Comparison of ENCODE assay signal across 8 cellular contexts in genomic region chr6:21595951-21596378, GRCh38. TPM values are rescaled to one million over a fixed set of nuclear protein-coding genes. Genes with fewer than 3 reads are reported as not detected.
DNase-seq lines count a peak whose midpoint lies in the region; ATAC-seq and TF ChIP-seq lines count a peak whose summit lies in the region.

No MANE protein-coding gene starts in this region.

- peak overlapping the region; percentile 93 for H3K4me3 Mint-ChIP-seq in activated B cell treated with CpG ODN at 0.5 μM for 24 hours
- H3K4me3 Mint-ChIP-seq in stimulated activated effector memory CD8-positive, alpha-beta T cell treated with anti-CD3 and anti-CD28 coated beads, Interleukin-12 subunit alpha, Interleukin-12 subunit beta, amount 100 ng/mL, for 72 hours, result no peak overlapping the region

- peaks cover 6% of the 10 kb centered on the region for H3K36me3 Mint-ChIP-seq in activated B cell treated with CpG ODN at 0.5 μM for 24 hours (ENCODE audit: low read depth)
- peaks cover 20% of the 10 kb centered on the region for H3K36me3 Mint-ChIP-seq in stimulated activated effector memory CD8-positive, alpha-beta T cell treated with anti-CD3 and anti-CD28 coated beads, Interleukin-12 subunit alpha, Interleukin-12 subunit beta, amount 100 ng/mL, for 72 hours

- peak overlapping the region; percentile 79 for H3K27ac Mint-ChIP-seq in activated B cell treated with CpG ODN at 0.5 μM for 24 hours
- H3K27ac Mint-ChIP-seq in stimulated activated effector memory CD8-positive, alpha-beta T cell treated with anti-CD3 and anti-CD28 coated beads, Interleukin-12 subunit alpha, Interleukin-12 subunit beta, amount 100 ng/mL, for 72 hours, result peak overlapping the region; percentile 74

- intact Hi-C loops in heart right ventricle (cut with DNase I) (loop anchor here in 9 of 10 donors (2.0 to 10.0 kb wide), 20 partner anchors 69 to 1851 kb away; partner anchors contain the start of gene E2F3 (in 1 of the 9)), Right ventricle myocardium inferior (cut with DNase I) (loop anchor here (2.0 to 10.0 kb wide), 7 partner anchors 149 to 1849 kb away; no protein-coding TSS in a partner anchor), activated B cell treated with CpG ODN at 0.5 μM for 24 hours (cut with micrococcal nuclease) (loop anchor here (1.0 to 10.0 kb wide), 6 partner anchors 9 to 1301 kb away; no protein-coding TSS in a partner anchor)

- no peaks in the 10 kb centered on the region for H3K9me3 ChIP-seq in heart right ventricle

- 0 to 1% methylated on average over 28 of the region's 28 CpGs for WGBS in heart right ventricle, 2 donors

- DNase-seq in heart right ventricle (peak; percentile 20 to 23), Right ventricle myocardium inferior (ENCODE audit: missing footprints) (no peak), activated B cell treated with CpG ODN at 0.5 μM for 24 hours (peak; percentile 22), OCI-M2 (lab: John Stamatoyannopoulos, UW; ENCODE audit: unreplicated experiment) (no peak)
- DNase-seq in stimulated activated effector memory CD8-positive, alpha-beta T cell treated with anti-CD3 and anti-CD28 coated beads, Interleukin-12 subunit alpha, Interleukin-12 subunit beta, amount 100 ng/mL, for 72 hours (ENCODE audit: low spot score in 2 of 2), result no peak

- ATAC-seq in heart right ventricle (no peak), Right ventricle myocardium inferior (no peak), activated B cell treated with CpG ODN at 0.5 μM for 24 hours (ENCODE audit: low read depth) (no peak), HG02759 (IDR thresholded peaks at IDR 0.05; ENCODE audit: unreplicated experiment) (no peak), GM21576 (IDR thresholded peaks at IDR 0.05; ENCODE audit: unreplicated experiment) (no peak)
- ATAC-seq in stimulated activated effector memory CD8-positive, alpha-beta T cell treated with anti-CD3 and anti-CD28 coated beads, Interleukin-12 subunit alpha, Interleukin-12 subunit beta, amount 100 ng/mL, for 72 hours, result no peak

- POLR2A ChIA-PET in activated B cell treated with CpG ODN at 0.5 μM for 24 hours (lab: Charles Lee), result interaction anchor here (1.3 kb wide), 1 partner anchor 8 kb away, joined by 5 read pairs; no protein-coding TSS in a partner anchor

- no peaks in the 10 kb centered on the region for H3K9me3 Mint-ChIP-seq in activated B cell treated with CpG ODN at 0.5 μM for 24 hours
- H3K9me3 Mint-ChIP-seq in stimulated activated effector memory CD8-positive, alpha-beta T cell treated with anti-CD3 and anti-CD28 coated beads, Interleukin-12 subunit alpha, Interleukin-12 subunit beta, amount 100 ng/mL, for 72 hours, result no peaks in the 10 kb centered on the region

- H3K4me1 Mint-ChIP-seq in activated B cell treated with CpG ODN at 0.5 μM for 24 hours, result peaks cover 34% of the 10 kb centered on the region
- H3K4me1 Mint-ChIP-seq in stimulated activated effector memory CD8-positive, alpha-beta T cell treated with anti-CD3 and anti-CD28 coated beads, Interleukin-12 subunit alpha, Interleukin-12 subunit beta, amount 100 ng/mL, for 72 hours, result peaks cover 25% of the 10 kb centered on the region

- no peaks in the 10 kb centered on the region for H3K27me3 ChIP-seq in heart right ventricle

- H3K4me3 ChIP-seq in heart right ventricle (peak overlapping the region; percentile 48 to 88 (median 80)), iPS-11a (ENCODE audit: low read depth, low read length) (peak overlapping the region; percentile 98)

- H3K27me3 Mint-ChIP-seq in activated B cell treated with CpG ODN at 0.5 μM for 24 hours, result peaks cover 3% of the 10 kb centered on the region

- TF ChIP-seq CTCF in heart right ventricle (IDR thresholded peaks at IDR 0.05) (no peak), activated B cell treated with CpG ODN at 0.5 μM for 24 hours (IDR thresholded peaks at IDR 0.05) (no peak)

- H3K27ac ChIP-seq in heart right ventricle, result peak overlapping the region; percentile 59 to 96 (median 90)

- peaks cover 3 to 45% (median 25%) of the 10 kb centered on the region in 9 donors for H3K4me1 ChIP-seq in heart right ventricle

- H3K36me3 ChIP-seq in heart right ventricle, result no peaks in the 10 kb centered on the region

- CTCF ChIA-PET in activated B cell treated with CpG ODN at 0.5 μM for 24 hours (lab: Charles Lee), result interaction anchor here (2.9 kb wide), 1 partner anchor 7 kb away, joined by 14 read pairs; no protein-coding TSS in a partner anchor

RNA-seq across cellular contexts. Expression of gene SOX4, which starts 2.4 kb away (rescaled TPM):
- total RNA-seq in heart right ventricle (10 to 100 TPM in 3 of 10 donors, 1 to 10 TPM in 7; 3.1 to 19.1 (median 7.7) TPM), Right ventricle myocardium inferior (7.8 TPM), activated B cell treated with CpG ODN at 0.5 μM for 24 hours (3.4 and 3.5 TPM in 2 replicates)
- polyA plus RNA-seq in heart right ventricle, result 1 to 10 TPM; 2.6 to 3.8 TPM

Comparison
In these comparisons a context has a peak if more than half of its experiments do, and no peak if none do; other contexts are left out.
1. DNase-seq: peak in heart right ventricle (2 of 2) and activated B cell treated with CpG ODN at 0.5 μM for 24 hours (single experiment); none in Right ventricle myocardium inferior (single experiment), stimulated activated effector memory CD8-positive, alpha-beta T cell treated with anti-CD3 and anti-CD28 coated beads, Interleukin-12 subunit alpha, Interleukin-12 subunit beta, amount 100 ng/mL, for 72 hours (0 of 2) and OCI-M2 (single experiment).